Comparison of ENCODE assay signal across 8 cellular contexts in the genomic region with DNA sequence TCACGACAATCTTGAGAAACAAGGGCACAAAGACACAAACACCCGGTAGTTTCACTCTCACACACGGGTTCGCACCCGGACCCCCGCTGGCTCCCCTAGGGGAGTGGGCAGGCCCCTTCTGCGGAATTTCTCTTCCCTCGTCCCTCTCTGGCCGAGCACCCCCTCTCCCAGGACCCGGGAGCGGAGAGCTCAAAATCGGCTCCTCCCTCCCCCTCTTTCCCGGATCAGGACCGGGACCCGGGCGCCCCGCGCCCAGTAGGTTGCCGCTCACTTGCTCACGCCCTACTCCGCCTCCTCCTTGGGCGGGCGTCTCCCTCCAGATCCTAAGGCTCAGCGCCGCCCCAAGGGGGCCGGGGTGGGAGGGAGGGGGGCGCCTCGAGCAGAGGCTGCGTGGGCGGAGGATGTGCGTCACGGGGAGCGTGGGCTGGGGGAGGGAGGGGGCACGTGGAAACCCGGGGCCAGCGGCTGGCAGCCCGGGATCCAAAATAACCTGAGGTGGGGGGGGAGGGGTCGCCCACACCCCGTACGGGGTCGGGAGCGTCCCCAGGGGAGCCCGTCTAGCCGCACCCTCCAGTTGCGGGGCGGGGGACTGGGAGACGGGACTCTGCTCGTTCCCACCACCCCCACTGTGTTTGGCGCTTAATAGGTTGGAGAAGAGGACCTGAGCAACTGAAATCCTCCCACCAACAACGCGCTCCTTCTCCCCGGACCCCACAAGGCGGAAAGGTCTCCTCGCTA. TPM values are rescaled to one million over a fixed set of nuclear protein-coding genes. Genes with fewer than 3 reads are reported as not detected.
DNase-seq lines count a peak whose midpoint lies in the region; ATAC-seq, FAIRE-seq and TF ChIP-seq lines count a peak whose summit lies in the region.

No MANE protein-coding gene starts in this region.

- POLR2A ChIA-PET in activated B cell treated with CpG ODN at 0.5 μM for 24 hours (lab: Charles Lee) = interaction anchor here (0.7 to 16.5 kb wide), 6 partner anchors 13 to 408 kb away, joined by 3 to 692 read pairs (median 12); a partner anchor contains a TSS

- H3K79me2 ChIP-seq in MM.1S (ENCODE audit: low read length) (no peaks in the 10 kb centered on the region), keratinocyte (ENCODE audit: control insufficient read depth, insufficient read depth, low read length) (peaks cover 18% of the 10 kb centered on the region)

- H3K4me2 ChIP-seq in MM.1S (ENCODE audit: low read depth, low read length) (peak overlapping the region; percentile 98), keratinocyte (ENCODE audit: control insufficient read depth, extremely low read depth, insufficient read depth, low read depth, low read length) (peak overlapping the region; percentile 97)

- TF ChIP-seq CTCF in MM.1S (IDR thresholded peaks at IDR 0.05; ENCODE audit: low read length) (no peak), activated B cell treated with CpG ODN at 0.5 μM for 24 hours (IDR thresholded peaks at IDR 0.05) (no peak), bronchial epithelial cell (IDR thresholded peaks at IDR 0.05; ENCODE audit: insufficient read depth, low read length, severe bottlenecking) (no peak), keratinocyte (optimal IDR thresholded peaks at IDR 0.05 in 1 of 3, IDR thresholded peaks at IDR 0.05 in 1 of 3, conservative IDR thresholded peaks at IDR 0.05 in 1 of 3; ENCODE audit: extremely low read depth in 1 of 3, insufficient read depth in 2 of 3, low read length in 3 of 3) (no peak)

- peaks cover 20% of the 10 kb centered on the region for H3K36me3 Mint-ChIP-seq in activated B cell treated with CpG ODN at 0.5 μM for 24 hours (ENCODE audit: low read depth)

- peak; percentile 93 for DNase-seq in EL
- peak; percentile 51 for DNase-seq in GOT3 (lab: John Stamatoyannopoulos, UW)
- peak; percentile 59 for DNase-seq in MM.1S
- DNase-seq in activated B cell treated with CpG ODN at 0.5 μM for 24 hours = peak; percentile 80
- peak; percentile 78 for DNase-seq in bronchial epithelial cell (ENCODE audit: low read depth)
- DNase-seq in keratinocyte (ENCODE audit: low read depth, low spot score) = no peak
- DNase-seq in stimulated activated CD4-positive, alpha-beta T cell treated with anti-CD3 and anti-CD28 coated beads, Interleukin-12 subunit alpha, Interleukin-12 subunit beta, amount 100 ng/mL, for 48 hours (ENCODE audit: low read depth in 2 of 3, low spot score in 1 of 3) = peak; percentile 87 to 92 (median 90)

- intact Hi-C loops in activated B cell treated with CpG ODN at 0.5 μM for 24 hours (cut with micrococcal nuclease) = loop anchor here (1.0 to 5.0 kb wide), 8 partner anchors 9 to 970 kb away; a partner anchor contains a TSS

- H3K9ac ChIP-seq in MM.1S (ENCODE audit: low read length) (peak overlapping the region; percentile 89), keratinocyte (ENCODE audit: control insufficient read depth, extremely low read depth, insufficient read depth, low read length) (peak overlapping the region; percentile 91)

- peak overlapping the region; percentile 88 for H3K27ac ChIP-seq in MM.1S (ENCODE audit: low read length)
- H3K27ac ChIP-seq in keratinocyte (ENCODE audit: control insufficient read depth, insufficient read depth, low read length) = peak overlapping the region; percentile 95

- no peaks in the 10 kb centered on the region for H3K27me3 Mint-ChIP-seq in activated B cell treated with CpG ODN at 0.5 μM for 24 hours

- FAIRE-seq in bronchial epithelial cell (lab: Jason Lieb, UNC) (no peak), keratinocyte (lab: Jason Lieb, UNC) (no peak)

- H3K4me3 Mint-ChIP-seq in activated B cell treated with CpG ODN at 0.5 μM for 24 hours = peak overlapping the region; percentile 92

- peaks cover 46% of the 10 kb centered on the region for H3K4me1 Mint-ChIP-seq in activated B cell treated with CpG ODN at 0.5 μM for 24 hours

- H3K27me3 ChIP-seq in MM.1S (replicated peaks; ENCODE audit: insufficient read depth, low read length) (no peaks in the 10 kb centered on the region), bronchial epithelial cell (ENCODE audit: control insufficient read depth, insufficient read depth, low read length) (no peaks in the 10 kb centered on the region), keratinocyte (ENCODE audit: control insufficient read depth, extremely low read depth, insufficient read depth, low read length) (no peaks in the 10 kb centered on the region)

- H4K20me1 ChIP-seq in MM.1S (ENCODE audit: insufficient read depth, low read length) (no peaks in the 10 kb centered on the region), keratinocyte (ENCODE audit: control insufficient read depth, extremely low read depth, insufficient read depth, low read length) (peaks cover 4% of the 10 kb centered on the region)

- H3K36me3 ChIP-seq in MM.1S (replicated peaks; ENCODE audit: insufficient read depth, low read length) (no peaks in the 10 kb centered on the region), bronchial epithelial cell (ENCODE audit: control insufficient read depth, insufficient read depth, low read length) (peaks cover 14% of the 10 kb centered on the region), keratinocyte (ENCODE audit: control insufficient read depth in 2 of 2, extremely low read depth in 1 of 2, insufficient read depth in 2 of 2, low read length in 2 of 2) (peaks cover 0 to 2% of the 10 kb centered on the region in 2 experiments)

- H3K4me3 ChIP-seq in MM.1S (ENCODE audit: low read length) (peak overlapping the region; percentile 81), bronchial epithelial cell (ENCODE audit: low read depth, low read length) (peak overlapping the region; percentile 57), keratinocyte (ENCODE audit: control insufficient read depth in 2 of 3, extremely low read depth in 1 of 3, insufficient read depth in 2 of 3, low read depth in 1 of 3, low read length in 3 of 3) (peak overlapping the region; percentile 55 to 83 (median 82))

- H3F3A ChIP-seq in MM.1S (ENCODE audit: insufficient read depth, low read length) = peaks cover 19% of the 10 kb centered on the region

- no peaks in the 10 kb centered on the region for H3K9me2 ChIP-seq in MM.1S (replicated peaks; ENCODE audit: insufficient read depth, low read length)

- H3K4me1 ChIP-seq in MM.1S (ENCODE audit: low read length) (peaks cover 6% of the 10 kb centered on the region; the same call in 1 of the 2 replicates), keratinocyte (ENCODE audit: control insufficient read depth, extremely low read depth, insufficient read depth, low read length) (peaks cover 32% of the 10 kb centered on the region)

- peak overlapping the region; percentile 86 for H2AFZ ChIP-seq in MM.1S (ENCODE audit: low read length)
- peak overlapping the region; percentile 39 for H2AFZ ChIP-seq in keratinocyte (ENCODE audit: control insufficient read depth, low read length)

- dilution Hi-C loops in keratinocyte (cut with MboI; ENCODE audit: extremely low pct_ligation_motif_present, low sequenced_read_pairs) = no loop called here

- CTCF ChIA-PET in activated B cell treated with CpG ODN at 0.5 μM for 24 hours (lab: Charles Lee) = interaction anchor here (3.0 to 10.6 kb wide), 2 partner anchors 17 to 25 kb away, joined by 22 to 102 read pairs; a partner anchor contains a TSS

- H3K9me3 ChIP-seq in MM.1S (replicated peaks; ENCODE audit: insufficient read depth, low read length) (no peaks in the 10 kb centered on the region), keratinocyte (ENCODE audit: control insufficient read depth, low read depth, low read length) (no peaks in the 10 kb centered on the region)

- ATAC-seq in activated B cell treated with CpG ODN at 0.5 μM for 24 hours (ENCODE audit: low read depth) = peak; percentile 43
- ATAC-seq in GM18870 (IDR thresholded peaks at IDR 0.05; ENCODE audit: unreplicated experiment) = no peak

- H3K27ac Mint-ChIP-seq in activated B cell treated with CpG ODN at 0.5 μM for 24 hours = peak overlapping the region; percentile 96

- no peaks in the 10 kb centered on the region for H3K9me1 ChIP-seq in keratinocyte (ENCODE audit: control insufficient read depth, extremely low read depth, insufficient read depth, low read length)

- no peaks in the 10 kb centered on the region for H3K9me3 Mint-ChIP-seq in activated B cell treated with CpG ODN at 0.5 μM for 24 hours

RNA-seq across cellular contexts. Expression of a gene that starts 1.8 kb away (rescaled TPM):
- total RNA-seq in activated B cell treated with CpG ODN at 0.5 μM for 24 hours (20.4 and 22.1 TPM in 2 replicates), bronchial epithelial cell (33.0 and 40.5 TPM in 2 replicates)
- 11.4 to 32.2 TPM (median 22.0 TPM) in 3 replicates for polyA plus RNA-seq in keratinocyte
- 10.2 TPM for polyA plus RNA-seq in keratinocyte (2011; ENCODE audit: low read depth)
- polyA plus RNA-seq in keratinocyte (2011; cell fraction: cytosol; rRNA removed) = 11.5 and 12.4 TPM in 2 replicates
- 22.0 and 23.6 TPM in 2 replicates for polyA plus RNA-seq in keratinocyte (2011; cell fraction: nucleus; rRNA removed)
- polyA plus RNA-seq in keratinocyte (2012; ENCODE audit: low replicate concordance) = 12.5 and 28.1 TPM in 2 replicates
- 12.9 to 27.4 TPM (median 18.7 TPM) in 3 replicates for polyA minus RNA-seq in keratinocyte
- 23.4 TPM for polyA minus RNA-seq in keratinocyte (2011; cell fraction: cytosol; rRNA and poly(A)+ RNA removed)
- 15.6 and 16.0 TPM in 2 replicates for polyA minus RNA-seq in keratinocyte (2011; cell fraction: nucleus; rRNA and poly(A)+ RNA removed)

RNA-seq across cellular contexts. Expression of a gene that starts 8.5 kb away (rescaled TPM):
- total RNA-seq in activated B cell treated with CpG ODN at 0.5 μM for 24 hours = 23.0 and 27.6 TPM in 2 replicates
- total RNA-seq in bronchial epithelial cell = 4.2 and 5.2 TPM in 2 replicates
- polyA plus RNA-seq in keratinocyte = 7.4 to 18.6 TPM (median 11.2 TPM) in 3 replicates
- 1.5 TPM for polyA plus RNA-seq in keratinocyte (2011; ENCODE audit: low read depth)
- 3.0 and 5.9 TPM in 2 replicates for polyA plus RNA-seq in keratinocyte (2011; cell fraction: cytosol; rRNA removed)
- 24.8 and 26.6 TPM in 2 replicates for polyA plus RNA-seq in keratinocyte (2011; cell fraction: nucleus; rRNA removed)
- polyA plus RNA-seq in keratinocyte (2012; ENCODE audit: low replicate concordance) = 3.7 and 5.2 TPM in 2 replicates
- 7.3 to 16.4 TPM (median 10.6 TPM) in 3 replicates for polyA minus RNA-seq in keratinocyte
- 2.3 TPM for polyA minus RNA-seq in keratinocyte (2011; cell fraction: cytosol; rRNA and poly(A)+ RNA removed)
- polyA minus RNA-seq in keratinocyte (2011; cell fraction: nucleus; rRNA and poly(A)+ RNA removed) = 9.1 and 17.1 TPM in 2 replicates

RNA-seq across cellular contexts. Expression of a gene that starts 24.0 kb away (rescaled TPM):
- total RNA-seq in activated B cell treated with CpG ODN at 0.5 μM for 24 hours (635 and 745 TPM in 2 replicates), bronchial epithelial cell (30.8 and 77.7 TPM in 2 replicates)
- 113 to 141 TPM (median 116 TPM) in 3 replicates for polyA plus RNA-seq in keratinocyte
- 29.3 TPM for polyA plus RNA-seq in keratinocyte (2011; ENCODE audit: low read depth)
- 80.7 and 85.2 TPM in 2 replicates for polyA plus RNA-seq in keratinocyte (2011; cell fraction: cytosol; rRNA removed)
- polyA plus RNA-seq in keratinocyte (2011; cell fraction: nucleus; rRNA removed) = 370 and 420 TPM in 2 replicates
- 84.4 and 97.5 TPM in 2 replicates for polyA plus RNA-seq in keratinocyte (2012; ENCODE audit: low replicate concordance)
- polyA minus RNA-seq in keratinocyte = 118 to 179 TPM (median 123 TPM) in 3 replicates
- polyA minus RNA-seq in keratinocyte (2011; cell fraction: cytosol; rRNA and poly(A)+ RNA removed) = 79.2 TPM
- polyA minus RNA-seq in keratinocyte (2011; cell fraction: nucleus; rRNA and poly(A)+ RNA removed) = 63.6 and 103 TPM in 2 replicates

RNA-seq across cellular contexts. Expression of a gene that starts 37.2 kb away (rescaled TPM):
- total RNA-seq in activated B cell treated with CpG ODN at 0.5 μM for 24 hours (0.39 and 0.71 TPM in 2 replicates), bronchial epithelial cell (under 0.01 and 0.13 TPM in 2 replicates)
- polyA plus RNA-seq in keratinocyte = 0.01 TPM in 1 of 3 replicates, not detected in the others
- polyA plus RNA-seq in keratinocyte (2011; ENCODE audit: low read depth) = not detected
- polyA plus RNA-seq in keratinocyte (2011; cell fraction: cytosol; rRNA removed) = not detected in 2 replicates
- 0.04 and 0.17 TPM in 2 replicates for polyA plus RNA-seq in keratinocyte (2011; cell fraction: nucleus; rRNA removed)
- polyA plus RNA-seq in keratinocyte (2012; ENCODE audit: low replicate concordance) = 0.10 TPM in 1 of 2 replicates, not detected in the other
- polyA minus RNA-seq in keratinocyte = not detected in 3 replicates
- polyA minus RNA-seq in keratinocyte (2011; cell fraction: cytosol; rRNA and poly(A)+ RNA removed) = not detected
- polyA minus RNA-seq in keratinocyte (2011; cell fraction: nucleus; rRNA and poly(A)+ RNA removed) = 0.74 TPM in 1 of 2 replicates, not detected in the other

RNA-seq across cellular contexts. Expression of a gene that starts 41.2 kb away (rescaled TPM):
- total RNA-seq in activated B cell treated with CpG ODN at 0.5 μM for 24 hours (0.56 and 0.95 TPM in 2 replicates), bronchial epithelial cell (24.5 and 44.2 TPM in 2 replicates)
- polyA plus RNA-seq in keratinocyte = 4.9 to 11.3 TPM (median 9.6 TPM) in 3 replicates
- polyA plus RNA-seq in keratinocyte (2011; ENCODE audit: low read depth) = 19.2 TPM
- polyA plus RNA-seq in keratinocyte (2011; cell fraction: cytosol; rRNA removed) = 2.6 and 5.7 TPM in 2 replicates
- polyA plus RNA-seq in keratinocyte (2011; cell fraction: nucleus; rRNA removed) = 62.8 and 95.2 TPM in 2 replicates
- 13.4 and 18.9 TPM in 2 replicates for polyA plus RNA-seq in keratinocyte (2012; ENCODE audit: low replicate concordance)
- 69.3 to 132 TPM (median 78.4 TPM) in 3 replicates for polyA minus RNA-seq in keratinocyte
- 33.6 TPM for polyA minus RNA-seq in keratinocyte (2011; cell fraction: cytosol; rRNA and poly(A)+ RNA removed)
- 159 and 202 TPM in 2 replicates for polyA minus RNA-seq in keratinocyte (2011; cell fraction: nucleus; rRNA and poly(A)+ RNA removed)
